35 cellular contexts compared by ENCODE assay signal in the genomic region with DNA sequence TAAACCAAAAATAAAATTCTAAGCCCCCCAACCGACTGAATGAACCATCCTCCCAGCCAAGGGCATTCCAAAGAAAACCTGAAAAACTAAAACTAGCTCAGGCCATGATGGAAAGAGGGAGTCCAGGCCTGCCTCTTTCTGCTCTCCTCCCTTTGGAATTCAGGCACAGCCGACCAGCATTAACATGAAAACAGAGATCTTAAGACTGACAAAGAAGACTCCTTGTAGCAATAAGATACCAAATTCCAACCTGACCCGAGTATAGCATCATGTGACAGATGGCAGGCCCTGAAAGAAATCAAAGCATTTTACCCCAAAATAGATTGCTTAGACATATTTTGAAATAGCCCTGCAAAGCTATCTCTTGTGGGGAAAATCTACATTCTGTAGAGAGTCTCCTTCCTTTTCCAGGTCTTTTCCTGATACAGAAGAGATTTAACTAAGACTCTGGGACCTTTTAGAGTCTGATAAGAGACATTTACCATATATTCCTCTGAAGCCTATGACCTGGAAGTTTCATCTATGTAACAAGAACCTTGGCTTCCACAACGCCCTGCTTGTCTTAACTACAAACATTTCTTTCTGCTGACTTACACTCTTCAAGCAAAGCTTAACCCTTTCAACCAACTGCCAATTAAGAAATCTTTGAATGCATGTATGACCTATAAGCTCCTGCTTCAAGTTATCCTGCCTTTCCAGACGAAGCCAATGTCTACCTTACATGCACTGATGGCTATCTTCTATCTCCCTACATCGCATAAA. TPM values are rescaled to one million over a fixed set of nuclear protein-coding genes. Genes with fewer than 3 reads are reported as not detected.
A peak's percentile ranks its signal among the peaks of the same experiment; 100 is the strongest.
DNase-seq lines count a peak whose midpoint lies in the region; ATAC-seq, FAIRE-seq and TF ChIP-seq lines count a peak whose summit lies in the region.
"Had no signal": no experiment of that assay in that cellular context is flagged by ENCODE, and none has a peak within 500 bp of the region (broad histone marks: within the 10 kb centered on the region; RNA-seq: fewer than 3 reads in every experiment).

No MANE protein-coding gene starts in this region.

- H3K18ac ChIP-seq in IMR-90 (ENCODE audit: low read depth, low read length): no peak overlapping the region

- no peak overlapping the region for H2AFZ ChIP-seq in IMR-90 (replicated peaks; ENCODE audit: low read length, poor library complexity)
- H2AFZ ChIP-seq in keratinocyte (ENCODE audit: control insufficient read depth, low read length): peak overlapping the region; percentile 23
- H2AFZ ChIP-seq: hepatocyte had no signal

- no peaks in the 10 kb centered on the region for H3K79me1 ChIP-seq in IMR-90 (ENCODE audit: low read depth in 1 of 2, low read length in 2 of 2)

- CTCF ChIA-PET in AG04450 (lab: Charles Lee): interaction anchor here (1.3 to 1.9 kb wide), 2 partner anchors 10 to 17 kb away, joined by 3 to 5 read pairs; no protein-coding TSS in a partner anchor
- CTCF ChIA-PET in IMR-90 (lab: Yijun Ruan, JAX): interaction anchor here (0.6 kb wide), 2 partner anchors 64 to 324 kb away, joined by 3 to 5 read pairs; no protein-coding TSS in a partner anchor

- H2AK9ac ChIP-seq in IMR-90 (replicated peaks; ENCODE audit: low read depth, low read length, poor library complexity): no peak overlapping the region

- intact Hi-C loops in IMR-90 (cut with micrococcal nuclease): no loop called here

- H2BK20ac ChIP-seq in IMR-90 (ENCODE audit: low read depth, low read length): no peak overlapping the region

- no peak for TF ChIP-seq RAD21 in IMR-90 (IDR thresholded peaks at IDR 0.05; ENCODE audit: low read length)

- 93% methylated on average over 2 of the region's 6 CpGs; no CpG with 5 or more reads in 1 of the 2 experiments for WGBS in IMR-90 (ENCODE audit: extremely low coverage in 2 of 2, insufficient read length in 1 of 2), 2 experiments
- WGBS in ectodermal cell, 2 experiments: 34% methylated on average over 6 of the region's 6 CpGs

- H3K27ac ChIP-seq in AG04450 (ENCODE audit: low read depth, low read length) (peak overlapping the region; percentile 23), IMR-90 (ENCODE audit: insufficient read depth, low read length) (no peak overlapping the region; the same call in 1 of the 2 replicates), ectodermal cell (ENCODE audit: insufficient read depth, low read depth, low read length, poor library complexity, severe bottlenecking) (peak overlapping the region; percentile 31), keratinocyte (ENCODE audit: control insufficient read depth, insufficient read depth, low read length) (no peak overlapping the region)
- H3K27ac ChIP-seq: adrenal gland, esophagus muscularis mucosa, hepatocyte, HL-60, SJSA1, suprapubic skin had no signal

- dilution Hi-C loops in IMR-90 (cut with HindIII; ENCODE audit: low sequenced_read_pairs, unreplicated experiment): no loop called here
- dilution Hi-C loops in keratinocyte (cut with MboI; ENCODE audit: extremely low pct_ligation_motif_present, low sequenced_read_pairs): no loop called here

- 0 out of 3 replicates have a peak overlapping the region, but pooled peaks have one; percentile 11 for H2BK15ac ChIP-seq in IMR-90 (ENCODE audit: low read depth, low read length)

- DNase-seq in AG04450 (ENCODE audit: low read depth, low spot score) (no peak), IMR-90 (peak; percentile 20), keratinocyte (ENCODE audit: low read depth, low spot score) (no peak), HuH-7 (ENCODE audit: low spot score) (no peak), GM19240 (ENCODE audit: insufficient read length, low spot score) (no peak), amniotic stem cell (lab: John Stamatoyannopoulos, UW) (no peak)
- DNase-seq: activated CD4-positive, alpha-beta T cell treated with anti-CD3 and anti-CD28 coated beads for 48 hours; activated T-cell treated with anti-CD3 and anti-CD28 coated beads, Interleukin-2, amount 50 U/mL, for 24 hours; adrenal gland; AML-193; CD8-positive, alpha-beta memory T cell; DMS153; effector memory CD8-positive, alpha-beta T cell; foreskin melanocyte; KBM-7; left cardiac atrium; mammary epithelial cell; NCI-H524; NK-92 treated with Interleukin-12 subunit alpha and Interleukin-12 subunit beta, amount 100 ng/mL, for 24 hours; nucleus accumbens; small intestine; stimulated activated CD4-positive, alpha-beta T cell treated with anti-CD3 and anti-CD28 coated beads, Interleukin-2, amount 100 ng/mL, for 48 hours; stimulated activated naive B cell treated with anti-CD40 and anti-IgM and Interleukin-4, amounts not matched to agents 10 μg/mL and 1 μg/mL and 100 μg/mL, for 72 hours; T-helper 2 cell had no signal

- H3K9me3 ChIP-seq in AG04450 (ENCODE audit: control insufficient read depth, insufficient read depth, low read length): no peaks in the 10 kb centered on the region
- H3K9me3 ChIP-seq in IMR-90 (ENCODE audit: control insufficient read depth, insufficient read depth, low read length): no peaks in the 10 kb centered on the region
- H3K9me3 ChIP-seq in ectodermal cell (ENCODE audit: control insufficient read depth, low read length): no peaks in the 10 kb centered on the region
- H3K9me3 ChIP-seq in keratinocyte (ENCODE audit: control insufficient read depth, low read depth, low read length): no peaks in the 10 kb centered on the region
- H3K9me3 ChIP-seq: adrenal gland, esophagus muscularis mucosa, SJSA1, suprapubic skin had no signal

- BruUV-seq in IMR-90 (replicated peaks; lab: Mats Ljungman, UMichigan): no TSS peak

- H3K4me2 ChIP-seq in IMR-90 (ENCODE audit: low read depth, low read length) (no peak overlapping the region), keratinocyte (ENCODE audit: control insufficient read depth, extremely low read depth, insufficient read depth, low read depth, low read length) (no peak overlapping the region)
- H3K4me2 ChIP-seq: hepatocyte had no signal

- no peak overlapping the region for H3K23ac ChIP-seq in IMR-90 (ENCODE audit: low read depth, low read length)

- in situ Hi-C loops in IMR-90 (cut with MboI; ENCODE audit: low sequenced_read_pairs): no loop called here

- no peaks in the 10 kb centered on the region for H3K36me3 ChIP-seq in IMR-90 (ENCODE audit: control insufficient read depth, insufficient read depth, low read length)
- H3K36me3 ChIP-seq in ectodermal cell (ENCODE audit: control insufficient read depth, insufficient read depth, low read length): no peaks in the 10 kb centered on the region
- no peaks in the 10 kb centered on the region for H3K36me3 ChIP-seq in keratinocyte (ENCODE audit: control insufficient read depth in 2 of 2, extremely low read depth in 1 of 2, insufficient read depth in 2 of 2, low read length in 2 of 2)
- H3K36me3 ChIP-seq: adrenal gland, esophagus muscularis mucosa, SJSA1, suprapubic skin had no signal

- no peak overlapping the region for H4K5ac ChIP-seq in IMR-90 (ENCODE audit: low read depth, low read length)

- no peak overlapping the region for H3K56ac ChIP-seq in IMR-90 (ENCODE audit: extremely low read depth, insufficient read depth, low read length)

- H3K9ac ChIP-seq in IMR-90 (ENCODE audit: low read depth, low read length): no peak overlapping the region
- no peak overlapping the region for H3K9ac ChIP-seq in keratinocyte (ENCODE audit: control insufficient read depth, extremely low read depth, insufficient read depth, low read length)

- no peaks in the 10 kb centered on the region for H3K79me2 ChIP-seq in keratinocyte (ENCODE audit: control insufficient read depth, insufficient read depth, low read length)
- H3K79me2 ChIP-seq: hepatocyte had no signal

- H3K4me1 ChIP-seq in IMR-90 (ENCODE audit: control insufficient read depth, insufficient read depth, low read length) (no peaks in the 10 kb centered on the region), ectodermal cell (ENCODE audit: control insufficient read depth, insufficient read depth, low read length) (peaks cover 8% of the 10 kb centered on the region), keratinocyte (ENCODE audit: control insufficient read depth, extremely low read depth, insufficient read depth, low read length) (peaks cover 2% of the 10 kb centered on the region)
- H3K4me1 ChIP-seq: SJSA1, suprapubic skin had no signal

- no peak for TF ChIP-seq CTCF in AG04450 (IDR thresholded peaks at IDR 0.05; ENCODE audit: low read depth, low read length)
- TF ChIP-seq CTCF in IMR-90 (conservative IDR thresholded peaks at IDR 0.05; ENCODE audit: low read depth, low read length): no peak
- TF ChIP-seq CTCF in keratinocyte (optimal IDR thresholded peaks at IDR 0.05 in 1 of 3, IDR thresholded peaks at IDR 0.05 in 1 of 3, conservative IDR thresholded peaks at IDR 0.05 in 1 of 3; ENCODE audit: extremely low read depth in 1 of 3, insufficient read depth in 2 of 3, low read length in 3 of 3): no peak

- H3K27me3 ChIP-seq in AG04450 (ENCODE audit: control insufficient read depth, insufficient read depth, low read length): no peaks in the 10 kb centered on the region
- H3K27me3 ChIP-seq in IMR-90 (ENCODE audit: control insufficient read depth, insufficient read depth, low read length): no peaks in the 10 kb centered on the region
- H3K27me3 ChIP-seq in ectodermal cell (ENCODE audit: control insufficient read depth, insufficient read depth, low read length, poor library complexity, severe bottlenecking): no peaks in the 10 kb centered on the region
- H3K27me3 ChIP-seq in keratinocyte (ENCODE audit: control insufficient read depth, extremely low read depth, insufficient read depth, low read length): no peaks in the 10 kb centered on the region
- H3K27me3 ChIP-seq: adrenal gland, esophagus muscularis mucosa, hepatocyte, SJSA1, suprapubic skin had no signal

- no peak for TF ChIP-seq POLR2A in IMR-90 (IDR thresholded peaks at IDR 0.05; ENCODE audit: low read depth, low read length)

- H4K91ac ChIP-seq in IMR-90 (ENCODE audit: insufficient read depth, low read depth, low read length): no peak overlapping the region

- peak overlapping the region; percentile 17; the same call in 1 of the 2 replicates for H2BK120ac ChIP-seq in IMR-90 (ENCODE audit: low read depth, low read length)

- H4K8ac ChIP-seq in IMR-90 (ENCODE audit: low read depth in 2 of 2, low read length in 2 of 2): no peak overlapping the region

- H2AK5ac ChIP-seq in IMR-90 (ENCODE audit: low read depth, low read length): no peak overlapping the region

- ATAC-seq in IMR-90 (ENCODE audit: low read depth): peak; percentile 61
- ATAC-seq in activated CD4-positive, CD25-positive, alpha-beta regulatory T cell treated with anti-CD3 and anti-CD28 coated beads, Interleukin-2, amount 50 U/mL, for 24 hours: no peak
- ATAC-seq: effector memory CD8-positive, alpha-beta T cell; left cardiac atrium; stimulated activated naive B cell treated with anti-CD40 and anti-IgM and Interleukin-4, amounts not matched to agents 10 μg/mL and 1 μg/mL and 100 μg/mL, for 72 hours had no signal

- H3K9me1 ChIP-seq in IMR-90 (ENCODE audit: insufficient read depth, low read length) (peaks cover 3% of the 10 kb centered on the region; the same call in 1 of the 2 replicates), keratinocyte (ENCODE audit: control insufficient read depth, extremely low read depth, insufficient read depth, low read length) (no peaks in the 10 kb centered on the region)

- no peak overlapping the region; the same call in 1 of the 2 replicates for H3K14ac ChIP-seq in IMR-90 (replicated peaks; ENCODE audit: low read depth, low read length)

- no peak overlapping the region for H3K4ac ChIP-seq in IMR-90 (ENCODE audit: low read depth, low read length)

- H3K4me3 ChIP-seq in AG04450 (ENCODE audit: low read depth, low read length) (no peak overlapping the region), IMR-90 (ENCODE audit: insufficient read depth, low read depth, low read length) (no peak overlapping the region), ectodermal cell (ENCODE audit: insufficient read depth, low read depth, low read length) (no peak overlapping the region), keratinocyte (ENCODE audit: control insufficient read depth in 2 of 3, extremely low read depth in 1 of 3, insufficient read depth in 2 of 3, low read depth in 1 of 3, low read length in 3 of 3) (no peak overlapping the region)
- H3K4me3 ChIP-seq: adrenal gland, esophagus muscularis mucosa, hepatocyte, SJSA1, suprapubic skin had no signal

- POLR2A ChIA-PET in AG04450 (lab: Yijun Ruan, JAX) (no interaction called here), IMR-90 (lab: Charles Lee; ENCODE audit: unreplicated experiment) (no interaction called here)

- H4K20me1 ChIP-seq in IMR-90 (ENCODE audit: insufficient read depth, low read length): no peaks in the 10 kb centered on the region
- no peaks in the 10 kb centered on the region for H4K20me1 ChIP-seq in keratinocyte (ENCODE audit: control insufficient read depth, extremely low read depth, insufficient read depth, low read length)

- H2BK5ac ChIP-seq in IMR-90 (ENCODE audit: low read depth, low read length, poor library complexity, severe bottlenecking): no peak overlapping the region

- FAIRE-seq in keratinocyte (lab: Jason Lieb, UNC): no peak
- FAIRE-seq: colon, GM18507, RCC 7860, small intestine, urothelium cell line had no signal

RNA-seq across cellular contexts. Expression of gene TXLNB, which starts 22.2 kb away (rescaled TPM):
- polyA plus RNA-seq in AG04450 (2011; rRNA removed): 0.88 and 1.3 TPM in 2 replicates
- 0.83 and 0.87 TPM in 2 replicates for polyA minus RNA-seq in AG04450 (2011; rRNA and poly(A)+ RNA removed)
- total RNA-seq in IMR-90 (2012; rRNA removed): under 0.01 TPM in 2 replicates
- polyA plus RNA-seq in IMR-90 (2012; rRNA removed): 0.04 and 0.05 TPM in 2 replicates
- 0.04 TPM in 1 of 2 replicates, not detected in the other for polyA plus RNA-seq in IMR-90 (2012; cell fraction: cytosol; rRNA removed)
- polyA plus RNA-seq in IMR-90 (2012; cell fraction: nucleus; rRNA removed; ENCODE audit: low replicate concordance): 0.01 and 0.11 TPM in 2 replicates
- polyA plus RNA-seq in ectodermal cell (2013, experiment 1 of 4): 0.48 TPM
- 0.32 TPM for polyA plus RNA-seq in ectodermal cell (2013, experiment 2 of 4)
- 0.32 TPM for polyA plus RNA-seq in ectodermal cell (2013, experiment 3 of 4)
- polyA plus RNA-seq in ectodermal cell (2013, experiment 4 of 4): 0.65 TPM
- 0.01 to 0.04 TPM (median 0.03 TPM) in 3 replicates for polyA plus RNA-seq in keratinocyte
- not detected for polyA plus RNA-seq in keratinocyte (2011; ENCODE audit: low read depth)
- polyA plus RNA-seq in keratinocyte (2011; cell fraction: cytosol; rRNA removed): 0.03 and 0.05 TPM in 2 replicates
- polyA plus RNA-seq in keratinocyte (2011; cell fraction: nucleus; rRNA removed): 0.03 and 0.04 TPM in 2 replicates
- not detected in 2 replicates for polyA plus RNA-seq in keratinocyte (2012; ENCODE audit: low replicate concordance)
- 0.06 TPM in 1 of 3 replicates, not detected in the others for polyA minus RNA-seq in keratinocyte
- not detected for polyA minus RNA-seq in keratinocyte (2011; cell fraction: cytosol; rRNA and poly(A)+ RNA removed)
- not detected in 2 replicates for polyA minus RNA-seq in keratinocyte (2011; cell fraction: nucleus; rRNA and poly(A)+ RNA removed)
- total RNA-seq: mammary epithelial cell, SJSA1 had no signal
- polyA plus RNA-seq: mammary epithelial cell had no signal

Comparison
In these comparisons a context has a peak if more than half of its experiments do, and no peak if none do; other contexts are left out.
1. H3K27ac ChIP-seq: peak in AG04450 (single experiment) and ectodermal cell (single experiment); none in IMR-90 (single experiment) and keratinocyte (single experiment).